11 cellular contexts compared by ENCODE assay signal in the genomic region with DNA sequence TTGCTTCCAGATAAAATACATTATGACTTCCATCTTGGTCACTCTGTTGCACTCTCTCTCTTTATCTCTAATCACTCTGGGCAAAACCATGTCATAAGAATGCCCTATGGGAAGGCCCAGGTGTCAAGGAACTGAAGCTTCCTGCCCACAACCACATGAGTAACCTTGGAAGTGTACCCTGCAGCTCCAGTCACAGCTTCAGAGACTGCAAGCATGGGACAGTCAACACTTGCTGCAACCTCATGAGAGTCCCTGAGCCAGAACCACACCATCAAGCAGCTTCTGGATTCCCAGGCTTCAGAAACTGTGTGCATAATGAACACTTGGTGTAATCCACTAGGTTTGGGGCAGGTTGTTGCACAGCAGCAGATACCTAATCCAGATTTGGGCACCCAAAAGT.
"Had no signal": no experiment of that assay in that cellular context is flagged by ENCODE, and none has a peak within 500 bp of the region (broad histone marks: within the 10 kb centered on the region; RNA-seq: fewer than 3 reads in every experiment).

No MANE protein-coding gene starts in this region.

- H3K4me3 ChIP-seq: GM23248, HAP-1, K562 had no signal

- H3K36me3 Mint-ChIP-seq: IgD-negative memory B cell had no signal

- H3K36me3 ChIP-seq: HAP-1 had no signal

- H3K4me1 ChIP-seq: HAP-1 had no signal

- H3K9me3 Mint-ChIP-seq: HFFc6 had no signal

- H3K9me3 ChIP-seq: HAP-1 had no signal

- DNase-seq: GM23248, GOT3, H7, HFFc6, KG1 had no signal

- H3K4me3 Mint-ChIP-seq: HFFc6, IgD-negative memory B cell had no signal

- H3K27ac ChIP-seq: GM23248, HL-60 had no signal

- ATAC-seq: HCT116, HepG2, K562 had no signal

- H3K27ac Mint-ChIP-seq: HFFc6, IgD-negative memory B cell had no signal
